8 cellular contexts compared by ENCODE assay signal in genomic region chr20:44886276-44886671, GRCh38. TPM values are rescaled to one million over a fixed set of nuclear protein-coding genes. Genes with fewer than 3 reads are reported as not detected.
DNase-seq lines count a peak whose midpoint lies in the region; ATAC-seq and TF ChIP-seq lines count a peak whose summit lies in the region.

No MANE protein-coding gene starts in this region.

- no peaks in the 10 kb centered on the region for H3K36me3 Mint-ChIP-seq in naive B cell

- peaks cover 40 to 68% (median 62%) of the 10 kb centered on the region in 3 donors for H3K4me1 Mint-ChIP-seq in naive B cell

- no peaks in the 10 kb centered on the region for H3K27me3 Mint-ChIP-seq in naive B cell

- H3K9me3 Mint-ChIP-seq in naive B cell = no peaks in the 10 kb centered on the region

- H3K4me3 ChIP-seq in AG10803 (ENCODE audit: low read length) = peak overlapping the region; percentile 85

- no peak for TF ChIP-seq CTCF in AG10803 (conservative IDR thresholded peaks at IDR 0.05; ENCODE audit: low read length)

- DNase-seq in AG10803 (ENCODE audit: low read depth) = no peak
- peak; percentile 14 for DNase-seq in HuH-7 (ENCODE audit: low spot score)
- DNase-seq in cerebellar cortex (ENCODE audit: low spot score) = peak; percentile 13
- DNase-seq in naive B cell = no peak
- DNase-seq in SIG-M5 treated with dmso at 0.1 percent for 504 hours (lab: John Stamatoyannopoulos, UW; ENCODE audit: unreplicated experiment) = no peak
- DNase-seq in NOMO-1 (lab: John Stamatoyannopoulos, UW; ENCODE audit: unreplicated experiment in 2 of 2) = no peak
- no peak for DNase-seq in stimulated activated CD4-positive, alpha-beta T cell treated with anti-CD3 and anti-CD28 coated beads, Interleukin-15, amount 100 ng/mL, for 24 hours

- no peak for ATAC-seq in naive B cell (ENCODE audit: low read depth in 2 of 2)
- ATAC-seq in GM21825 (IDR thresholded peaks at IDR 0.05; ENCODE audit: unreplicated experiment) = no peak

- H3K27ac Mint-ChIP-seq in naive B cell = peak overlapping the region; percentile 72 to 96 (median 95)

- peak overlapping the region; percentile 89 to 98 (median 96) for H3K4me3 Mint-ChIP-seq in naive B cell

RNA-seq across cellular contexts. Expression of gene YWHAB, which starts 0.8 kb away (rescaled TPM):
- polyA plus RNA-seq in naive B cell (ENCODE audit: low read depth in 6 of 6) = 100 to 1,000 TPM; 414 to 531 (median 498) TPM

RNA-seq across cellular contexts. Expression of gene PABPC1L, which starts 23.6 kb away (rescaled TPM):
- 1 to 10 TPM in 3 of 6 donors, under 1 TPM in 2, not detected in 1; 0.75 to 5.2 (median 1.3) TPM for polyA plus RNA-seq in naive B cell (ENCODE audit: low read depth in 6 of 6)

Comparison
In these comparisons a context has a peak if more than half of its experiments do, and no peak if none do; other contexts are left out.
1. DNase-seq: peak in HuH-7 (single experiment) and cerebellar cortex (single experiment); none in AG10803 (single experiment), naive B cell (single experiment), SIG-M5 treated with dmso at 0.1 percent for 504 hours (single experiment), NOMO-1 (0 of 2) and stimulated activated CD4-positive, alpha-beta T cell treated with anti-CD3 and anti-CD28 coated beads, Interleukin-15, amount 100 ng/mL, for 24 hours (single experiment).